In the genomic region with DNA sequence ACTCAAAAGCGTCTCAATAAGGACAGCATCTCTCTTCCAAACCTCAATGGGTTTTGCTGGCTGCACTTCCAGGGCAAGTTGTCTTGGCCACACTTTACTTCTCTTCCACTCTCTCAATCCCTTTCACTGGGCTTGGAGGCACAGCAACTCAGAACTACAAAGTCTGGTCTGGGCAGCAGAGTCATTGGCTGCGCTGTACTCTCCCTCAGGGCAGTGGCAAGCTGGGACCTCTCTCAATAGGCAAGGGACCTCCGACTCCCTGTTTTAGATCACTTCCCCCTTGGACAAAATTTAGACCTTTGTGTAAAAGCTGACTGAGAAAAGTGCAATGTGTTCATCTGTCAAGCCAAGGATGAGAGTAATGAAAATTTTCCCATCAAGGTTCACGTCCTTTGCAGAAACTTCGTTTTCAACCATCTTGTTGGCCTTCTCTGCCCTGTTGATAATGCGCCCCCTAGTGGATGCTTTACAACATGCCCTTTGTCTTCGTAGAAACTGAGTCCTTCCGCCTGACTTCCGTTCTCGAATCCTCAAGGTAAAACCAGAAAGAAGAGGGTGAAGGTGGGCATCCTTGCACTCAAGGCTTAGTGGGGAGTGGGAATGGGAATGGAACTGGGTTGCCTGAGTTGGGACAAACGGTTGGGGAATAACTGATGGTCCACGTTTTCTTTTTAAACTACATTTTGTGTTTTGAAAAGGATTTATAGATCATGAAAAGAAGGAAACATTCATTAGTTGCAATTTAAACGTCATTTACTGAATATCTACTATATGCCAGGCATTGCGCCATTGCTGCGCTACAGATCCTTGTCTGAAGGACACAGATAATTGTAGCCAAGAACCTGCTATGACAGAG, we compare ENCODE assay signal across 8 cellular contexts.
DNase-seq lines count a peak whose midpoint lies in the region; ATAC-seq and TF ChIP-seq lines count a peak whose summit lies in the region.

No MANE protein-coding gene starts in this region.

- POLR2A ChIA-PET in PC-3 (lab: Charles Lee; ENCODE audit: unreplicated experiment): interaction anchor here (0.6 kb wide), 1 partner anchor 268 kb away, joined by 3 read pairs; no protein-coding TSS in a partner anchor

- DNase-seq in DMS153 (lab: John Stamatoyannopoulos, UW) (peak; percentile 13), PC-3 (peak; percentile 59), adrenal gland (peak; percentile 38 to 78 (median 63)), iPS-NIHi7 (ENCODE audit: extremely low spot score) (peak; percentile 69)
- peak; percentile 30 for DNase-seq in stimulated activated CD8-positive, alpha-beta memory T cell treated with anti-CD3 and anti-CD28 coated beads, Interleukin-12 subunit alpha, Interleukin-12 subunit beta, amount 100 ng/mL, for 1 hour (ENCODE audit: low read depth)

- no peaks in the 10 kb centered on the region for H3K9me2 ChIP-seq in PC-3 (replicated peaks; ENCODE audit: low read length)

- no TSS peak for BruUV-seq in PC-3 (replicated peaks; lab: Mats Ljungman, UMichigan)

- H3K9ac ChIP-seq in HUES64 (ENCODE audit: low read depth, low read length) (no peak overlapping the region), PC-3 (ENCODE audit: low read length) (no peak overlapping the region)

- 62% methylated on average over 15 of the region's 15 CpGs for WGBS in HUES64
- 49 to 56% (median 54%) methylated on average over 15 of the region's 15 CpGs for WGBS in adrenal gland, 4 donors

- no peak for TF ChIP-seq POLR2A in adrenal gland (IDR thresholded peaks at IDR 0.05)

- H3K27ac ChIP-seq in HUES64 (ENCODE audit: low read depth, low read length) (no peak overlapping the region), PC-3 (ENCODE audit: low read length) (no peak overlapping the region), adrenal gland (no peak overlapping the region)

- no peak overlapping the region for H3K4me2 ChIP-seq in PC-3 (ENCODE audit: low read length)

- TF ChIP-seq CTCF in PC-3 (conservative IDR thresholded peaks at IDR 0.05; ENCODE audit: low read depth, low read length) (peak; percentile 95), adrenal gland (IDR thresholded peaks at IDR 0.05) (peak; percentile 68 to 83 (median 76))

- no peaks in the 10 kb centered on the region for H3F3A ChIP-seq in PC-3 (ENCODE audit: low read length, unreplicated experiment)

- H3K4me3 ChIP-seq in HUES64 (ENCODE audit: low read length) (peak overlapping the region; percentile 37; the same call in 1 of the 2 replicates), PC-3 (ENCODE audit: low read length) (no peak overlapping the region), adrenal gland (no peak overlapping the region)

- H3K9me3 ChIP-seq in HUES64 (ENCODE audit: insufficient read depth, low read depth, low read length): peaks cover 5% of the 10 kb centered on the region; the same call in 1 of the 2 replicates
- no peaks in the 10 kb centered on the region for H3K9me3 ChIP-seq in PC-3 (ENCODE audit: low read length)
- H3K9me3 ChIP-seq in adrenal gland (replicated peaks in 1 of 3): no peaks in the 10 kb centered on the region

- no peak overlapping the region for H2AFZ ChIP-seq in PC-3 (ENCODE audit: low read length)

- intact Hi-C loops in PC-3 (cut with micrococcal nuclease): loop anchor here (10.0 kb wide), 2 partner anchors 157 to 233 kb away; no protein-coding TSS in a partner anchor
- intact Hi-C loops in adrenal gland (cut with DNase I): loop anchor here in 1 of 2 donors (10.0 kb wide), 1 partner anchor 303 kb away; no protein-coding TSS in a partner anchor

- H3K79me2 ChIP-seq in PC-3 (ENCODE audit: low read length): no peaks in the 10 kb centered on the region

- H3K4me1 ChIP-seq in HUES64 (ENCODE audit: insufficient read depth, low read length) (peaks cover 10% of the 10 kb centered on the region), PC-3 (ENCODE audit: insufficient read depth, low read length) (peaks cover 25% of the 10 kb centered on the region), adrenal gland (replicated peaks in 1 of 2) (peaks cover 0 to 8% of the 10 kb centered on the region in 2 donors)

- CTCF ChIA-PET in PC-3 (lab: Charles Lee): no interaction called here

- ATAC-seq in PC-3 (no peak), HG02884 (IDR thresholded peaks at IDR 0.05; ENCODE audit: unreplicated experiment) (no peak), HG03460 (IDR thresholded peaks at IDR 0.05; ENCODE audit: unreplicated experiment) (no peak)

- no peaks in the 10 kb centered on the region for H4K20me1 ChIP-seq in PC-3 (ENCODE audit: low read length)

- H3K36me3 ChIP-seq in HUES64 (ENCODE audit: insufficient read depth, low read length): no peaks in the 10 kb centered on the region
- no peaks in the 10 kb centered on the region for H3K36me3 ChIP-seq in PC-3 (ENCODE audit: low read depth, low read length)
- no peaks in the 10 kb centered on the region for H3K36me3 ChIP-seq in adrenal gland (replicated peaks in 1 of 2)

- H3K27me3 ChIP-seq in HUES64 (ENCODE audit: insufficient read depth, low read length): no peaks in the 10 kb centered on the region
- H3K27me3 ChIP-seq in PC-3 (ENCODE audit: low read length): no peaks in the 10 kb centered on the region
- no peaks in the 10 kb centered on the region for H3K27me3 ChIP-seq in adrenal gland

Comparison
In these comparisons a context has a peak if more than half of its experiments do, and no peak if none do; other contexts are left out.
1. DNase-seq: peak in every context shown above with its lines; median percentile 69 in iPS-NIHi7; 63 in adrenal gland; 59 in PC-3; 30 in stimulated activated CD8-positive, alpha-beta memory T cell treated with anti-CD3 and anti-CD28 coated beads, Interleukin-12 subunit alpha, Interleukin-12 subunit beta, amount 100 ng/mL, for 1 hour; 13 in DMS153.